ENCODE assay signal across 10 cellular contexts in genomic region chr18:57970356-57971095, GRCh38.
A peak's percentile ranks its signal among the peaks of the same experiment; 100 is the strongest.
DNase-seq lines count a peak whose midpoint lies in the region; ATAC-seq and TF ChIP-seq lines count a peak whose summit lies in the region.
"Had no signal": no experiment of that assay in that cellular context is flagged by ENCODE, and none has a peak within 500 bp of the region (broad histone marks: within the 10 kb centered on the region; RNA-seq: fewer than 3 reads in every experiment).

No MANE protein-coding gene starts in this region.

- H3K27me3 ChIP-seq in Panc1 (ENCODE audit: control insufficient read depth, insufficient read depth, low read length) (no peaks in the 10 kb centered on the region), foreskin keratinocyte (no peaks in the 10 kb centered on the region), heart right ventricle (no peaks in the 10 kb centered on the region)

- H3K4me3 ChIP-seq in GM12865 (ENCODE audit: low read depth, low read length): no peak overlapping the region
- H3K4me3 ChIP-seq in Panc1 (ENCODE audit: low read depth in 2 of 2, low read length in 2 of 2): no peak overlapping the region
- no peak overlapping the region for H3K4me3 ChIP-seq in heart right ventricle

- H3K9me3 ChIP-seq in Panc1 (ENCODE audit: control insufficient read depth, insufficient read depth, low read depth, low read length): no peaks in the 10 kb centered on the region
- H3K9me3 ChIP-seq in heart right ventricle: no peaks in the 10 kb centered on the region

- POLR2A ChIA-PET in Panc1 (lab: Charles Lee): no interaction called here

- ATAC-seq in Panc1: no peak
- peak; percentile 43 for ATAC-seq in foreskin keratinocyte
- ATAC-seq in heart right ventricle: no peak
- ATAC-seq: activated T-cell treated with anti-CD3 and anti-CD28 coated beads, Interleukin-2, amount 50 U/mL, for 4 hours had no signal

- H3K27ac ChIP-seq in 22Rv1 (no peak overlapping the region), Panc1 (ENCODE audit: low read length) (no peak overlapping the region), foreskin keratinocyte (no peak overlapping the region), heart right ventricle (no peak overlapping the region)

- H3K36me3 ChIP-seq in Panc1 (ENCODE audit: control insufficient read depth, insufficient read depth, low read length) (no peaks in the 10 kb centered on the region), heart right ventricle (no peaks in the 10 kb centered on the region)

- H3K4me1 ChIP-seq in Panc1 (ENCODE audit: control insufficient read depth, insufficient read depth, low read length) (no peaks in the 10 kb centered on the region), foreskin keratinocyte (no peaks in the 10 kb centered on the region), heart right ventricle (no peaks in the 10 kb centered on the region)

- DNase-seq in GM12865 (ENCODE audit: low read depth): no peak
- DNase-seq in Panc1 (ENCODE audit: low read depth, low spot score): no peak
- no peak for DNase-seq in foreskin keratinocyte
- no peak for DNase-seq in NCI-H1436 (lab: John Stamatoyannopoulos, UW)
- no peak for DNase-seq in NCI-H128 (lab: John Stamatoyannopoulos, UW; ENCODE audit: unreplicated experiment)
- DNase-seq in superior temporal gyrus (ENCODE audit: extremely low spot score): no peak
- no peak for DNase-seq in heart right ventricle
- DNase-seq: activated T-cell treated with anti-CD3 and anti-CD28 coated beads, Interleukin-2, amount 50 U/mL, for 4 hours; effector CD8-positive, alpha-beta T cell had no signal

- in situ Hi-C loops in Panc1 (cut with HindIII; ENCODE audit: low pct_unique_long_range_greater_than_20kb, low sequenced_read_pairs): no loop called here

- WGBS in heart right ventricle, 2 donors: 84 to 90% methylated on average over 12 of the region's 12 CpGs

- intact Hi-C loops in Panc1 (cut with micrococcal nuclease; ENCODE audit: unreplicated experiment) (no loop called here), heart right ventricle (cut with DNase I) (no loop called here)

- CTCF ChIA-PET in Panc1 (lab: Charles Lee): no interaction called here

- BruUV-seq in Panc1 (replicated peaks; lab: Mats Ljungman, UMichigan): no TSS peak

- TF ChIP-seq CTCF in 22Rv1 (IDR thresholded peaks at IDR 0.05): peak; percentile 60
- peak; percentile 16 for TF ChIP-seq CTCF in GM12865 (IDR thresholded peaks at IDR 0.05; ENCODE audit: insufficient read depth, low read depth, low read length, missing control alignments)
- TF ChIP-seq CTCF in Panc1 (IDR thresholded peaks at IDR 0.05): peak; percentile 40
- TF ChIP-seq CTCF in foreskin keratinocyte (conservative IDR thresholded peaks at IDR 0.05): peak; percentile 66
- TF ChIP-seq CTCF in heart right ventricle (IDR thresholded peaks at IDR 0.05): no peak

Comparison
In these comparisons a context has a peak if more than half of its experiments do, and no peak if none do; other contexts are left out.
1. CTCF ChIP-seq: peak in 22Rv1 (single experiment), GM12865 (single experiment), Panc1 (single experiment) and foreskin keratinocyte (single experiment); none in heart right ventricle (0 of 9).